In genomic region chr7:101094791-101095375, GRCh38 we compare ENCODE assay signal across 8 cellular contexts. TPM values are rescaled to one million over a fixed set of nuclear protein-coding genes. Genes with fewer than 3 reads are reported as not detected.
DNase-seq lines count a peak whose midpoint lies in the region; ATAC-seq and TF ChIP-seq lines count a peak whose summit lies in the region.

No MANE protein-coding gene starts in this region.

- H3K4me1 Mint-ChIP-seq in osteocyte (ENCODE audit: unreplicated experiment): peaks cover 55% of the 10 kb centered on the region

- ATAC-seq in SK-N-SH treated with all-trans-retinoic acid at 6 μM for 48 hours (peak; percentile 67), esophagus mucosa (peak; percentile 59), HG03521 (IDR thresholded peaks at IDR 0.05; ENCODE audit: unreplicated experiment) (no peak), HG03280 (IDR thresholded peaks at IDR 0.05; ENCODE audit: unreplicated experiment) (no peak), GM21825 (IDR thresholded peaks at IDR 0.05; ENCODE audit: unreplicated experiment) (no peak)

- no peaks in the 10 kb centered on the region for H3K9me3 Mint-ChIP-seq in osteocyte (ENCODE audit: unreplicated experiment)

- TF ChIP-seq CTCF in osteocyte (IDR thresholded peaks at IDR 0.05): peak; percentile 68

- no peaks in the 10 kb centered on the region for H3K27me3 Mint-ChIP-seq in osteocyte (ENCODE audit: unreplicated experiment)

- TF ChIP-seq POLR2A in GM19099 (IDR thresholded peaks at IDR 0.05; ENCODE audit: extremely low read depth, insufficient read length, low read depth): peak; percentile 26

- peaks cover 9% of the 10 kb centered on the region for H3K36me3 Mint-ChIP-seq in osteocyte (ENCODE audit: unreplicated experiment)

- H3K27ac Mint-ChIP-seq in osteocyte (ENCODE audit: unreplicated experiment): peak overlapping the region; percentile 76

- peak; percentile 62 for DNase-seq in AG08396 (ENCODE audit: low spot score)
- no peak for DNase-seq in osteocyte (ENCODE audit: extremely low spot score, unreplicated experiment)

- no peak overlapping the region for H3K4me3 Mint-ChIP-seq in osteocyte (ENCODE audit: unreplicated experiment)

TF ChIP-seq in SK-N-SH treated with all-trans-retinoic acid at 6 μM for 48 hours, 23 proteins besides CTCF, POLR2A, EP300 and RAD21:
- TF ChIP-seq ZFP3 (CRISPR knock-in tag; IDR thresholded peaks at IDR 0.05): no peak
- TF ChIP-seq ZNF70 (CRISPR knock-in tag; IDR thresholded peaks at IDR 0.05): no peak
- TF ChIP-seq, protein P1, sequence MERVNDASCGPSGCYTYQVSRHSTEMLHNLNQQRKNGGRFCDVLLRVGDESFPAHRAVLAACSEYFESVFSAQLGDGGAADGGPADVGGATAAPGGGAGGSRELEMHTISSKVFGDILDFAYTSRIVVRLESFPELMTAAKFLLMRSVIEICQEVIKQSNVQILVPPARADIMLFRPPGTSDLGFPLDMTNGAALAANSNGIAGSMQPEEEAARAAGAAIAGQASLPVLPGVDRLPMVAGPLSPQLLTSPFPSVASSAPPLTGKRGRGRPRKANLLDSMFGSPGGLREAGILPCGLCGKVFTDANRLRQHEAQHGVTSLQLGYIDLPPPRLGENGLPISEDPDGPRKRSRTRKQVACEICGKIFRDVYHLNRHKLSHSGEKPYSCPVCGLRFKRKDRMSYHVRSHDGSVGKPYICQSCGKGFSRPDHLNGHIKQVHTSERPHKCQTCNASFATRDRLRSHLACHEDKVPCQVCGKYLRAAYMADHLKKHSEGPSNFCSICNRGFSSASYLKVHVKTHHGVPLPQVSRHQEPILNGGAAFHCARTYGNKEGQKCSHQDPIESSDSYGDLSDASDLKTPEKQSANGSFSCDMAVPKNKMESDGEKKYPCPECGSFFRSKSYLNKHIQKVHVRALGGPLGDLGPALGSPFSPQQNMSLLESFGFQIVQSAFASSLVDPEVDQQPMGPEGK (CRISPR knock-in tag; IDR thresholded peaks at IDR 0.05; ENCODE audit: borderline replicate concordance): no peak
- TF ChIP-seq ISL1 (CRISPR knock-in tag; IDR thresholded peaks at IDR 0.05): peak; percentile 24; the same call in 1 of the 2 replicates
- no peak for TF ChIP-seq ZFP30 (CRISPR knock-in tag; IDR thresholded peaks at IDR 0.05)
- 0 out of 2 replicates have a peak, but pooled peaks have one; percentile 12 for TF ChIP-seq SNAI2 (CRISPR knock-in tag; IDR thresholded peaks at IDR 0.05)
- no peak for TF ChIP-seq PPARA (CRISPR knock-in tag; IDR thresholded peaks at IDR 0.05; ENCODE audit: borderline replicate concordance)
- TF ChIP-seq, protein P2, sequence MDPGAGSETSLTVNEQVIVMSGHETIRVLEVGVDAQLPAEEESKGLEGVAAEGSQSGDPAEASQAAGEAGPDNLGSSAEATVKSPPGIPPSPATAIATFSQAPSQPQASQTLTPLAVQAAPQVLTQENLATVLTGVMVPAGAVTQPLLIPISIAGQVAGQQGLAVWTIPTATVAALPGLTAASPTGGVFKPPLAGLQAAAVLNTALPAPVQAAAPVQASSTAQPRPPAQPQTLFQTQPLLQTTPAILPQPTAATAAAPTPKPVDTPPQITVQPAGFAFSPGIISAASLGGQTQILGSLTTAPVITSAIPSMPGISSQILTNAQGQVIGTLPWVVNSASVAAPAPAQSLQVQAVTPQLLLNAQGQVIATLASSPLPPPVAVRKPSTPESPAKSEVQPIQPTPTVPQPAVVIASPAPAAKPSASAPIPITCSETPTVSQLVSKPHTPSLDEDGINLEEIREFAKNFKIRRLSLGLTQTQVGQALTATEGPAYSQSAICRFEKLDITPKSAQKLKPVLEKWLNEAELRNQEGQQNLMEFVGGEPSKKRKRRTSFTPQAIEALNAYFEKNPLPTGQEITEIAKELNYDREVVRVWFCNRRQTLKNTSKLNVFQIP (CRISPR knock-in tag; IDR thresholded peaks at IDR 0.05; ENCODE audit: borderline replicate concordance, low read depth): no peak
- no peak for TF ChIP-seq ZNF565 (CRISPR knock-in tag; conservative IDR thresholded peaks at IDR 0.05; ENCODE audit: low read depth)
- TF ChIP-seq CSDC2 (CRISPR knock-in tag; IDR thresholded peaks at IDR 0.05): no peak
- TF ChIP-seq, protein P3, sequence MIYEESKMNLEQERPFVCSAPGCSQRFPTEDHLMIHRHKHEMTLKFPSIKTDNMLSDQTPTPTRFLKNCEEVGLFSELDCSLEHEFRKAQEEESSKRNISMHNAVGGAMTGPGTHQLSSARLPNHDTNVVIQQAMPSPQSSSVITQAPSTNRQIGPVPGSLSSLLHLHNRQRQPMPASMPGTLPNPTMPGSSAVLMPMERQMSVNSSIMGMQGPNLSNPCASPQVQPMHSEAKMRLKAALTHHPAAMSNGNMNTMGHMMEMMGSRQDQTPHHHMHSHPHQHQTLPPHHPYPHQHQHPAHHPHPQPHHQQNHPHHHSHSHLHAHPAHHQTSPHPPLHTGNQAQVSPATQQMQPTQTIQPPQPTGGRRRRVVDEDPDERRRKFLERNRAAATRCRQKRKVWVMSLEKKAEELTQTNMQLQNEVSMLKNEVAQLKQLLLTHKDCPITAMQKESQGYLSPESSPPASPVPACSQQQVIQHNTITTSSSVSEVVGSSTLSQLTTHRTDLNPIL (CRISPR knock-in tag; IDR thresholded peaks at IDR 0.05; ENCODE audit: low read depth): no peak
- no peak for TF ChIP-seq CSRNP3 (CRISPR knock-in tag; IDR thresholded peaks at IDR 0.05)
- no peak for TF ChIP-seq ESRRG (CRISPR knock-in tag; IDR thresholded peaks at IDR 0.05)

RNA-seq across cellular contexts. Expression of gene TRIM56, which starts 9.6 kb away (rescaled TPM):
- total RNA-seq in esophagus mucosa (14.3 TPM), osteocyte (36.5 and 42.2 TPM in 2 replicates)

RNA-seq across cellular contexts. Expression of gene SERPINE1, which starts 32.0 kb away (rescaled TPM):
- total RNA-seq in esophagus mucosa (5.3 TPM), osteocyte (266 and 328 TPM in 2 replicates)

RNA-seq across cellular contexts. Expression of gene AP1S1, which starts 59.4 kb away (rescaled TPM):
- total RNA-seq in esophagus mucosa (60.4 TPM), osteocyte (52.9 and 57.9 TPM in 2 replicates)

Comparison
In these comparisons a context has a peak if more than half of its experiments do, and no peak if none do; other contexts are left out.
1. ATAC-seq: peak in SK-N-SH treated with all-trans-retinoic acid at 6 μM for 48 hours (single experiment) and esophagus mucosa (single experiment); none in HG03521 (single experiment), HG03280 (single experiment) and GM21825 (single experiment).
2. RNA of gene SERPINE1, which starts 32.0 kb away (total RNA-seq): 266 to 328 TPM in osteocyte; 5.3 TPM in esophagus mucosa (single experiment); every median in the first group is over 10 times any median in the second.